In the genomic region with DNA sequence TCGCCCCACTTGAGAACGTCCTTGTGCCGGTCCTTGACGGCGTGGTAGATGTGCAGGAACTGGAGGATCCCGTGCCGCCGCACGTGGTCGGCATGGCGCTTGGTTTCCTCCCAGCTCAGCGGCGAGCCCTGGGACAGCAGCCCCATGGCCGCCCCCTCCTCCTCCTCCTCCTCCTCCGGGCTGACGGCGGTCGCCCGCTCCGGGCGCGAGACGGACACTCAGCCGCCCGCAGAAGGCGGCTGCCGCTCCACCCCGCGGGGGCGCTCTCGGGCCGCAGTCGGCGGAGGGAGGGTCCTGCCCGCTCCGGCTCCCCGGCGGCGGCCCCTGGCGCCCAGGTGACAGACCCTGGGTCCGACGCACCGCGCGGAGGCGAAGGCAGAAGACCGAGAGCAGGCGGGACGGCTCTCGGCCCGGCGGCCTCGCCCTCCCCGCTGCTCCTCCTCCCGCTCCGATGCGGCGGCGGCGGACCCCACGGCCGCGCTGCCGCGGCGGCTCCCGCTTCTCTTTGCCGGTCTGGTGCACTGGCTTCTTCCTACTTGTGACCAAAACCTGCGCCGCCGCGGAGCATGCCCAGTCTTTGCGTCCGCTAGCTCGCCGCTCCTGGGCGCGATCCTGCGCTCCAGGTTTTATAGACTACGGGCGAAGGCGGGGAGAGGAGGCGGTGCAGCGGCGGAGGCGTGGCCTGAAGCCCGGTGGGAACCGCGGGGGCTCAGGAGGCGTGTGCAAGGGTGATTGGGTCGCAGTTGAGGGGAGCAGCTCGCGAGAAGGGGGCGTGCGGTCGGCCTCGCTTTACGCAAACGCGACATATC, we compare ENCODE assay signal across 8 cellular contexts. TPM values are rescaled to one million over a fixed set of nuclear protein-coding genes. Genes with fewer than 3 reads are reported as not detected.
DNase-seq lines count a peak whose midpoint lies in the region; FAIRE-seq and TF ChIP-seq lines count a peak whose summit lies in the region.

A gene (minus strand): TSS at position 602 of the 809 bp plus-strand sequence. CDS start 456 bp downstream, at position 146.

- no peaks in the 10 kb centered on the region for H3K9me2 ChIP-seq in MM.1S (replicated peaks; ENCODE audit: insufficient read depth, low read length)

- peaks cover 7% of the 10 kb centered on the region; the same call in 1 of the 2 replicates for H3F3A ChIP-seq in MM.1S (ENCODE audit: insufficient read depth, low read length)

- H3K27me3 ChIP-seq in HAP-1 (ENCODE audit: low read depth), result no peaks in the 10 kb centered on the region
- H3K27me3 ChIP-seq in MM.1S (replicated peaks; ENCODE audit: insufficient read depth, low read length), result peaks cover 15% of the 10 kb centered on the region
- H3K27me3 ChIP-seq in SJCRH30, result no peaks in the 10 kb centered on the region
- H3K27me3 ChIP-seq in neutrophil, result peaks cover 20% of the 10 kb centered on the region

- peak within 1 kb of the TSS; percentile 78 for H3K9ac ChIP-seq in MM.1S (ENCODE audit: low read length)

- TF ChIP-seq CTCF in MM.1S (IDR thresholded peaks at IDR 0.05; ENCODE audit: low read length) (peak; percentile 51), neutrophil (IDR thresholded peaks at IDR 0.05) (peak; percentile 69)

- DNase-seq in GF-D8 (lab: John Stamatoyannopoulos, UW) (peak; percentile 85), HAP-1 (ENCODE audit: low spot score in 2 of 2) (peak; percentile 93 to 96), MM.1S (peak; percentile 95), SJCRH30 (peak; percentile 89 to 90), frontal cortex (ENCODE audit: low spot score in 2 of 2) (peak; percentile 82 to 89), substantia nigra (lab: John Stamatoyannopoulos, UW) (peak; percentile 54 to 94 (median 88))
- DNase-seq in activated naive CD4-positive, alpha-beta T cell (lab: John Stamatoyannopoulos, UW), result peak; percentile 59 to 82 (median 69)

- H4K20me1 ChIP-seq in MM.1S (ENCODE audit: insufficient read depth, low read length), result no peaks in the 10 kb centered on the region

- H3K79me2 ChIP-seq in MM.1S (ENCODE audit: low read length), result peaks cover 34% of the 10 kb centered on the region

- H3K36me3 ChIP-seq in HAP-1 (replicated peaks) (peaks cover 7% of the 10 kb centered on the region), MM.1S (replicated peaks; ENCODE audit: insufficient read depth, low read length) (no peaks in the 10 kb centered on the region), SJCRH30 (no peaks in the 10 kb centered on the region), neutrophil (no peaks in the 10 kb centered on the region)

- H3K27ac ChIP-seq in MM.1S (ENCODE audit: low read length) (peak within 1 kb of the TSS; percentile 76; the same call in 1 of the 2 replicates), SJCRH30 (peak within 1 kb of the TSS; percentile 22; the same call in 1 of the 2 replicates), neutrophil (peak within 1 kb of the TSS; percentile 74), substantia nigra (ENCODE audit: low read depth, low read length, poor library complexity, severe bottlenecking) (peak within 1 kb of the TSS; percentile 88)

- H3K4me1 ChIP-seq in HAP-1, result peaks cover 37% of the 10 kb centered on the region
- H3K4me1 ChIP-seq in MM.1S (ENCODE audit: low read length), result peaks cover 9% of the 10 kb centered on the region; the same call in 1 of the 2 replicates
- no peaks in the 10 kb centered on the region for H3K4me1 ChIP-seq in SJCRH30
- peaks cover 23 to 31% of the 10 kb centered on the region in 2 experiments for H3K4me1 ChIP-seq in neutrophil (ENCODE audit: control insufficient read depth in 1 of 2, insufficient read depth in 1 of 2, low read depth in 1 of 2, low read length in 1 of 2)

- no peak for FAIRE-seq in frontal cortex (lab: Jason Lieb, UNC)

- peak within 1 kb of the TSS; percentile 85 for H2AFZ ChIP-seq in MM.1S (ENCODE audit: low read length)

- H3K9me3 ChIP-seq in HAP-1, result no peaks in the 10 kb centered on the region
- H3K9me3 ChIP-seq in MM.1S (replicated peaks; ENCODE audit: insufficient read depth, low read length), result no peaks in the 10 kb centered on the region
- no peaks in the 10 kb centered on the region for H3K9me3 ChIP-seq in SJCRH30 (replicated peaks)
- H3K9me3 ChIP-seq in neutrophil, result no peaks in the 10 kb centered on the region

- H3K4me3 ChIP-seq in HAP-1 (peak within 1 kb of the TSS; percentile 72), MM.1S (ENCODE audit: low read length) (peak within 1 kb of the TSS; percentile 96), SJCRH30 (peak within 1 kb of the TSS; percentile 74), neutrophil (ENCODE audit: low read depth in 1 of 2, low read length in 1 of 2) (peak within 1 kb of the TSS; percentile 69 to 78)

- in situ Hi-C loops in HAP-1 (cut with MboI; ENCODE audit: low sequenced_read_pairs), result no loop called here

- H3K4me2 ChIP-seq in MM.1S (ENCODE audit: low read depth, low read length), result peak within 1 kb of the TSS; percentile 73

RNA-seq across cellular contexts. Expression of the gene that starts here (rescaled TPM):
- 3.9 and 4.4 TPM in 2 replicates for total RNA-seq in SJCRH30 (2014; rRNA removed; shearing (Covaris generic))
- total RNA-seq in frontal cortex, result 15.9 TPM

Comparison
In these comparisons a context has a peak if more than half of its experiments do, and no peak if none do; other contexts are left out.
1. Peak in every context shown above with its lines: DNase-seq, H3K4me3 ChIP-seq and H3K27ac ChIP-seq.
2. H3K27ac ChIP-seq: peak in every context shown above with its lines; median percentile 88 in substantia nigra; 76 in MM.1S; 74 in neutrophil; 22 in SJCRH30.